Comparison of ENCODE assay signal across 1 cellular context in the genomic region with DNA sequence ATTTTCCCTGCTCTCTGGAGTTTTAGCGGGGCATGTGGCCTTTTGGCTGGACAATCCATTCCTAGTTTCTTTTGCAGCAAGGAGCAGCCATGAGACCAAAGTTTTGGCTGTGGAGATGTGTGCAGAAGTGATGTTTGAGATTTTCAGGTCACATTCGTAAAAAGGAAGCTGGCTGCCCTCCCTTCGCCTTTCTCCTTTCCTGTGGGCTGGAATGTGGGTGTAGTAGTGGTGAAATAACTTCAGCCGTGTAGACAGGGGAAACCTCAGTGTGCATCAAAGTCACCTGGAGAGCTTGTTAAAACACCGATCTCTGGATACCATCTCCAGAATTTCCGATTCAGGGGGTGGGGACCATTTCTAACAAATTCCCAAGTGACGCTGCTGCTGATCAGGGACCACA.
TF ChIP-seq lines count a peak whose summit lies in the region.

No MANE protein-coding gene starts in this region.

TF ChIP-seq in H1, 55 proteins besides CTCF, POLR2A, EP300 and RAD21:
- TF ChIP-seq, protein P1, sequence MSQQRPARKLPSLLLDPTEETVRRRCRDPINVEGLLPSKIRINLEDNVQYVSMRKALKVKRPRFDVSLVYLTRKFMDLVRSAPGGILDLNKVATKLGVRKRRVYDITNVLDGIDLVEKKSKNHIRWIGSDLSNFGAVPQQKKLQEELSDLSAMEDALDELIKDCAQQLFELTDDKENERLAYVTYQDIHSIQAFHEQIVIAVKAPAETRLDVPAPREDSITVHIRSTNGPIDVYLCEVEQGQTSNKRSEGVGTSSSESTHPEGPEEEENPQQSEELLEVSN (IDR thresholded peaks at IDR 0.05): no peak
- TF ChIP-seq MAFK (IDR thresholded peaks at IDR 0.05; ENCODE audit: low read depth, low read length) (no peak), BCL11A (IDR thresholded peaks at IDR 0.05; ENCODE audit: low read depth in 2 of 2, low read length in 2 of 2) (no peak), NRF1 (IDR thresholded peaks at IDR 0.05; ENCODE audit: low read depth, low read length) (no peak), EGR1 (IDR thresholded peaks at IDR 0.05; ENCODE audit: borderline replicate concordance, low read depth, low read length) (no peak), CHD1 (IDR thresholded peaks at IDR 0.05; ENCODE audit: low read depth, low read length) (no peak), SIN3A (conservative IDR thresholded peaks at IDR 0.05 in 1 of 2, IDR thresholded peaks at IDR 0.05 in 1 of 2; ENCODE audit: low read depth in 1 of 2, low read length in 2 of 2) (no peak), YY1 (IDR thresholded peaks at IDR 0.05; ENCODE audit: low read depth, low read length) (no peak), SRF (IDR thresholded peaks at IDR 0.05; ENCODE audit: low read depth, low read length) (no peak), CREB1 (IDR thresholded peaks at IDR 0.05) (no peak)
- TF ChIP-seq, protein P2, sequence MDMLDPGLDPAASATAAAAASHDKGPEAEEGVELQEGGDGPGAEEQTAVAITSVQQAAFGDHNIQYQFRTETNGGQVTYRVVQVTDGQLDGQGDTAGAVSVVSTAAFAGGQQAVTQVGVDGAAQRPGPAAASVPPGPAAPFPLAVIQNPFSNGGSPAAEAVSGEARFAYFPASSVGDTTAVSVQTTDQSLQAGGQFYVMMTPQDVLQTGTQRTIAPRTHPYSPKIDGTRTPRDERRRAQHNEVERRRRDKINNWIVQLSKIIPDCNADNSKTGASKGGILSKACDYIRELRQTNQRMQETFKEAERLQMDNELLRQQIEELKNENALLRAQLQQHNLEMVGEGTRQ (IDR thresholded peaks at IDR 0.05; ENCODE audit: low read length): no peak
